Comparison of ENCODE assay signal across 32 cellular contexts in the genomic region with DNA sequence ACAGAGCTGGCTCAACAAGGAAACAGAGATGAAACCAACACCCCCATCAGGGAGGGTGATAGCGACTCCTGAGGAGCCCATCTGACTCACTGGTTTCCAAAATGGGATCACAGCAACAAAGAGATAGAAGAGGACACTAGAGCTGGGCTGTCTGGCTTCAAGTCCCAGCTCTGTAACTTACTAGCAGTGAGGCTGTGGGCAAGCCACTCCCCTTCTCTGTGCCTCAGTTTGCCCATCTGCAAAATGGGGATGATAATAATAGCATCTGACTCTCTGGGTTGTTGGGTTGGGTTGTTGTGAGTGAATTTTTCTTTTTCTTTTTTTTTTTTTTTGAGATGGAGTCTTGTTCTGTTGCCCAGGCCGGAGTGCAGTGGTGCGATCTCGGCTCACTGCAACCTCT. TPM values are rescaled to one million over a fixed set of nuclear protein-coding genes. Genes with fewer than 3 reads are reported as not detected.
"Had no signal": no experiment of that assay in that cellular context is flagged by ENCODE, and none has a peak within 500 bp of the region (broad histone marks: within the 10 kb centered on the region; RNA-seq: fewer than 3 reads in every experiment).

No MANE protein-coding gene starts in this region.

- H3K4me1 ChIP-seq: Peyer's patch had no signal

- H3K27ac ChIP-seq: ascending aorta, cardiac muscle cell, Peyer's patch, WERI-Rb-1 had no signal

- DNase-seq: activated CD4-positive, alpha-beta T cell treated with anti-CD3 and anti-CD28 coated beads for 1 hour; activated CD4-positive, alpha-beta T cell treated with anti-CD3 and anti-CD28 coated beads for 48 hours; activated CD4-positive, CD25-positive, alpha-beta regulatory T cell; activated CD8-positive, alpha-beta T cell treated with anti-CD3 and anti-CD28 coated beads for 36 hours; activated gamma-delta T cell; activated naive CD4-positive, alpha-beta T cell treated with Interleukin-2 at 50 U/mL for 16 hours; activated naive CD8-positive, alpha-beta T cell treated with anti-CD3 and anti-CD28 coated beads, Interleukin-2, amount 10 ng/mL, durations not matched to agents 7 days and 5 days; activated T-cell treated with anti-CD3 and anti-CD28 coated beads, Interleukin-2, amount 50 U/mL, for 24 hours; amygdala; Karpas-422; KBM-7; NCI-H1105; NCI-H1417 treated with DMSO at 0.1 percent for 48 hours; NCI-H187 treated with DMSO at 0.1 percent for 48 hours; NCI-H2081 treated with DMSO at 0.1 percent for 48 hours; NCI-H226; NCI-H446 treated with DMSO at 0.1 percent for 48 hours; NCI-H524; NCI-H69; NCI-H82; Peyer's patch; Right ventricle myocardium superior; RPMI8226; SW 1271; T-helper 1 cell; T-helper 2 cell; T-helper 9 cell; WERI-Rb-1 had no signal

- ATAC-seq: activated CD8-positive, alpha-beta T cell treated with anti-CD3 and anti-CD28 coated beads for 36 hours had no signal

- H3K36me3 ChIP-seq: ascending aorta, cardiac muscle cell, WERI-Rb-1 had no signal

- H3K4me3 ChIP-seq: ascending aorta, cardiac muscle cell, Peyer's patch had no signal

- H3K9me3 ChIP-seq: ascending aorta, Peyer's patch had no signal

- H3K27me3 ChIP-seq: ascending aorta, cardiac muscle cell, Peyer's patch had no signal

RNA-seq across cellular contexts. Expression of a gene that starts 14.3 kb away (rescaled TPM):
- total RNA-seq: activated CD8-positive, alpha-beta T cell treated with anti-CD3 and anti-CD28 coated beads for 36 hours; activated naive CD8-positive, alpha-beta T cell treated with anti-CD3 and anti-CD28 coated beads, Interleukin-2, amount 10 ng/mL, durations not matched to agents 7 days and 5 days; activated T-helper 2 cell treated with anti-CD3 and anti-CD28 coated beads, Interferon-gamma antibody, Interleukin-2, Interleukin-4, amounts not matched to agents 10 μg/mL and 5 μg/mL and 100 μg/mL, durations not matched to agents 14 hours and 24 hours and 36 hours; ascending aorta; cardiac muscle cell; MCF 10A; Right ventricle myocardium superior had no signal
- polyA plus RNA-seq: cardiac muscle cell had no signal
